In the genomic region with DNA sequence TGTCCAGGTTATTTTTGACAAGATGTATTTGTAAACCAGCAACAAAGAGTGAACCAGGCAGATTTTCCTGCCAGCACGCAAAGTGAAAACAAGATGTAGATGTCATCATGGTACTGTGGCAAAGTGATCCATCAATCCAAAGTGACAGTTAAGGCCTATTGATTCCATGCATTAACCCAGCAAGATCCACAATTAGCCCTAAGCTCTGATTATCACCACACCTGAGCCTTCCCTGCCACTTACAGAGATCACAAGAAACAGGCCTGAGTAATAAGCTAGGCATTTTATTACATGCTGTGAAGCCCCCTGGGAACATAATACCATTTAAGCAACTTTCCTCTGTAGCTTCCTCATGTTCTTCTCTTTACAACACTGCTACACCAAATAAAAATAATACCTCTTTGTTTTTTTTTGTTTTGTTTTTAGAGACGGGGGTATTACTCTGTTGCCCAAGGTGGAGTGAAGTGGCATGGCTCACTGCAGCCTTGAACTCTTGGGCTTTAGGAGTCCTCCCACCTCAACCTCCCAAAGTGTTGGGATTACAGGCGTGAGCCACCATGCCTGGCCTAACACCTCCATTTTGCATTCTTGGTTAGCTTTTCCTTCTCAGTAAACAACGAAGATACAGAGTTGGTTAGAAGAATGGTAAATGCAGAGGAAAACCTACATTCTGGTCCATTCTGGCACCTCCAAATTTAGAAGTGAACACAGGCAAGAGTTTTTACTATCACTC, we compare ENCODE assay signal across 1 cellular context.
TF ChIP-seq lines count a peak whose summit lies in the region.

No MANE protein-coding gene starts in this region.

TF ChIP-seq in WTC11, 78 proteins besides CTCF, POLR2A, EP300 and RAD21 (continued from another document):
- TF ChIP-seq KAT7 (CRISPR knock-in tag; IDR thresholded peaks at IDR 0.05; ENCODE audit: borderline replicate concordance) = no peak
- no peak for TF ChIP-seq CREM (CRISPR knock-in tag; IDR thresholded peaks at IDR 0.05)
TF ChIP-seq in WTC11: peak in this region for 0.
